1 cellular context compared by ENCODE assay signal in genomic region chr12:65631621-65632111, GRCh38.
TF ChIP-seq lines count a peak whose summit lies in the region.

No MANE protein-coding gene starts in this region.

TF ChIP-seq in HEK293, 187 proteins besides CTCF, POLR2A, EP300 and RAD21 (continued from another document and continues in another):
- TF ChIP-seq ZNF157 (tag by site-specific recombination; IDR thresholded peaks at IDR 0.05) (no peak), ZSCAN23 (tag by site-specific recombination; IDR thresholded peaks at IDR 0.05) (peak; percentile 84), ZNF214 (tag by site-specific recombination; IDR thresholded peaks at IDR 0.05; ENCODE audit: borderline replicate concordance) (no peak), TSHZ1 (tag by site-specific recombination; IDR thresholded peaks at IDR 0.05; ENCODE audit: borderline replicate concordance) (peak; percentile 97), KLF8 (tag by site-specific recombination; IDR thresholded peaks at IDR 0.05) (peak; percentile 84), ZSCAN16 (tag by site-specific recombination; IDR thresholded peaks at IDR 0.05) (no peak), ZNF311 (tag by site-specific recombination; IDR thresholded peaks at IDR 0.05; ENCODE audit: borderline replicate concordance) (no peak), ZNF211 (tag by site-specific recombination; IDR thresholded peaks at IDR 0.05; ENCODE audit: low read depth) (no peak), ZNF18 (tag by site-specific recombination; IDR thresholded peaks at IDR 0.05) (peak; percentile 44; the same call in 1 of the 2 replicates), BCL11B (tag by site-specific recombination; IDR thresholded peaks at IDR 0.05; ENCODE audit: low read depth) (no peak), ZFP69B (tag by site-specific recombination; IDR thresholded peaks at IDR 0.05) (peak; percentile 79), ZNF2 (tag by site-specific recombination; IDR thresholded peaks at IDR 0.05) (peak; percentile 57), ZNF513 (tag by site-specific recombination; IDR thresholded peaks at IDR 0.05) (no peak), ZNF624 (tag by site-specific recombination; IDR thresholded peaks at IDR 0.05) (no peak), ZNF155 (tag by site-specific recombination; IDR thresholded peaks at IDR 0.05) (no peak), ZNF785 (tag by site-specific recombination; IDR thresholded peaks at IDR 0.05) (no peak), ZNF221 (tag by site-specific recombination; IDR thresholded peaks at IDR 0.05; ENCODE audit: borderline replicate concordance) (no peak), ZNF830 (tag by site-specific recombination; IDR thresholded peaks at IDR 0.05; ENCODE audit: low read depth) (no peak), ZNF600 (tag by site-specific recombination; IDR thresholded peaks at IDR 0.05) (peak; percentile 94), ZNF654 (tag by site-specific recombination; IDR thresholded peaks at IDR 0.05; ENCODE audit: low read depth) (no peak), ZNF704 (tag by site-specific recombination; IDR thresholded peaks at IDR 0.05) (no peak), WT1 (tag by site-specific recombination; IDR thresholded peaks at IDR 0.05) (peak; percentile 32; the same call in 1 of the 2 replicates), ZSCAN18 (tag by site-specific recombination; IDR thresholded peaks at IDR 0.05) (no peak), ZNF148 (tag by site-specific recombination; IDR thresholded peaks at IDR 0.05; ENCODE audit: borderline replicate concordance) (no peak), PRDM6 (tag by site-specific recombination; IDR thresholded peaks at IDR 0.05) (peak; percentile 61; the same call in 1 of the 2 replicates), BCL11A (tag by site-specific recombination; IDR thresholded peaks at IDR 0.05; ENCODE audit: low read depth) (peak; percentile 86; the same call in 1 of the 2 replicates), TCF7L2 (IDR thresholded peaks at IDR 0.05; ENCODE audit: borderline replicate concordance, low read depth, low read length) (no peak), ZBTB17 (tag by site-specific recombination; IDR thresholded peaks at IDR 0.05) (peak; percentile 98), ZNF548 (tag by site-specific recombination; IDR thresholded peaks at IDR 0.05) (no peak), SCRT1 (tag by site-specific recombination; IDR thresholded peaks at IDR 0.05; ENCODE audit: borderline replicate concordance) (no peak), GLI4 (tag by site-specific recombination; IDR thresholded peaks at IDR 0.05) (no peak), ZNF37A (tag by site-specific recombination; IDR thresholded peaks at IDR 0.05) (no peak), ZNF585B (tag by site-specific recombination; IDR thresholded peaks at IDR 0.05) (no peak), ZNF837 (tag by site-specific recombination; IDR thresholded peaks at IDR 0.05) (no peak), PRDM2 (tag by site-specific recombination; IDR thresholded peaks at IDR 0.05; ENCODE audit: borderline replicate concordance) (no peak), IKZF3 (tag by site-specific recombination; IDR thresholded peaks at IDR 0.05) (peak; percentile 86), ZNF664 (tag by site-specific recombination; IDR thresholded peaks at IDR 0.05) (no peak), OSR2 (tag by site-specific recombination; IDR thresholded peaks at IDR 0.05) (peak; percentile 81), ZBTB7A (tag by site-specific recombination; IDR thresholded peaks at IDR 0.05; ENCODE audit: low read depth) (no peak), ZNF112 (tag by site-specific recombination; IDR thresholded peaks at IDR 0.05) (no peak)
